In the genomic region with DNA sequence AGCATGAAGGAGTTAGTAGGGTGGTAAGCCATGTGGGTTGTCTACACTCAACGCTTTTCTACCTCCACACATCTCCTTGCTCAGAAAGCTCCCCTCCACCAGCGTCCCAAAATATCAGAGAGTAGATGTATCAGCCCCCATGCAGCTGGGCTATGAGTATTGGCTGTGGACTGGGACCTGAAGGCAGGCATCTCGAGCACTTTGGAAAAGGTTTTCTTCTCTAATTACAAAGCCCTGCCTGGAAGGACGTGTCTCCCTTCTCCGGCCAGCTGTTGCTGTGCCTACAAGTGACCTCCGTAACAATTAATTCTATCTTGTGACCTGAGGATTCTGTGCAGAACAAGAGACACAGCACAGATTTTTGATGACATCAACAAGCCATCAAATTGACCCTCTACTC, we compare ENCODE assay signal across 1 cellular context.
TF ChIP-seq lines count a peak whose summit lies in the region.

No MANE protein-coding gene starts in this region.

TF ChIP-seq in K562, 482 proteins besides CTCF, POLR2A, EP300 and RAD21:
- TF ChIP-seq, protein P1, sequence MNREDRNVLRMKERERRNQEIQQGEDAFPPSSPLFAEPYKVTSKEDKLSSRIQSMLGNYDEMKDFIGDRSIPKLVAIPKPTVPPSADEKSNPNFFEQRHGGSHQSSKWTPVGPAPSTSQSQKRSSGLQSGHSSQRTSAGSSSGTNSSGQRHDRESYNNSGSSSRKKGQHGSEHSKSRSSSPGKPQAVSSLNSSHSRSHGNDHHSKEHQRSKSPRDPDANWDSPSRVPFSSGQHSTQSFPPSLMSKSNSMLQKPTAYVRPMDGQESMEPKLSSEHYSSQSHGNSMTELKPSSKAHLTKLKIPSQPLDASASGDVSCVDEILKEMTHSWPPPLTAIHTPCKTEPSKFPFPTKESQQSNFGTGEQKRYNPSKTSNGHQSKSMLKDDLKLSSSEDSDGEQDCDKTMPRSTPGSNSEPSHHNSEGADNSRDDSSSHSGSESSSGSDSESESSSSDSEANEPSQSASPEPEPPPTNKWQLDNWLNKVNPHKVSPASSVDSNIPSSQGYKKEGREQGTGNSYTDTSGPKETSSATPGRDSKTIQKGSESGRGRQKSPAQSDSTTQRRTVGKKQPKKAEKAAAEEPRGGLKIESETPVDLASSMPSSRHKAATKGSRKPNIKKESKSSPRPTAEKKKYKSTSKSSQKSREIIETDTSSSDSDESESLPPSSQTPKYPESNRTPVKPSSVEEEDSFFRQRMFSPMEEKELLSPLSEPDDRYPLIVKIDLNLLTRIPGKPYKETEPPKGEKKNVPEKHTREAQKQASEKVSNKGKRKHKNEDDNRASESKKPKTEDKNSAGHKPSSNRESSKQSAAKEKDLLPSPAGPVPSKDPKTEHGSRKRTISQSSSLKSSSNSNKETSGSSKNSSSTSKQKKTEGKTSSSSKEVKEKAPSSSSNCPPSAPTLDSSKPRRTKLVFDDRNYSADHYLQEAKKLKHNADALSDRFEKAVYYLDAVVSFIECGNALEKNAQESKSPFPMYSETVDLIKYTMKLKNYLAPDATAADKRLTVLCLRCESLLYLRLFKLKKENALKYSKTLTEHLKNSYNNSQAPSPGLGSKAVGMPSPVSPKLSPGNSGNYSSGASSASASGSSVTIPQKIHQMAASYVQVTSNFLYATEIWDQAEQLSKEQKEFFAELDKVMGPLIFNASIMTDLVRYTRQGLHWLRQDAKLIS (CRISPR knock-in tag; IDR thresholded peaks at IDR 0.05): no peak
- TF ChIP-seq XRCC4 (IDR thresholded peaks at IDR 0.05; ENCODE audit: extremely low read depth, insufficient read depth, insufficient read length) (no peak), SNIP1 (IDR thresholded peaks at IDR 0.05; ENCODE audit: low read depth) (no peak), U2AF2 (optimal IDR thresholded peaks at IDR 0.05; ENCODE audit: low read depth, low read length) (no peak), TARDBP (IDR thresholded peaks at IDR 0.05) (no peak), SP2 (IDR thresholded peaks at IDR 0.05; ENCODE audit: extremely low read depth, low read depth, low read length, poor library complexity, severe bottlenecking) (peak; percentile 13), CHD4 (IDR thresholded peaks at IDR 0.05; ENCODE audit: insufficient read depth, insufficient replicate concordance, low read depth, low read length, poor library complexity, severe bottlenecking) (no peak), BDP1 (IDR thresholded peaks at IDR 0.05; ENCODE audit: insufficient read depth, insufficient read length) (no peak), CREBBP (IDR thresholded peaks at IDR 0.05; ENCODE audit: low read depth, low read length) (no peak)
